Comparison of ENCODE assay signal across 19 cellular contexts in genomic region chr4:41609851-41610250, GRCh38.
"Had no signal": no experiment of that assay in that cellular context is flagged by ENCODE, and none has a peak within 500 bp of the region (broad histone marks: within the 10 kb centered on the region; RNA-seq: fewer than 3 reads in every experiment).

No MANE protein-coding gene starts in this region.

- H3K4me3 ChIP-seq: dorsolateral prefrontal cortex, heart right ventricle, neural progenitor cell, pancreas, prostate gland, right lobe of liver, testis, tibial nerve had no signal

- H3K4me1 ChIP-seq: pancreas, prostate gland had no signal

- H3K27me3 ChIP-seq: dorsolateral prefrontal cortex, heart right ventricle, pancreas, right lobe of liver, testis, tibial nerve had no signal

- H3K4me2 ChIP-seq: neural progenitor cell had no signal

- DNase-seq: cortex of kidney; effector CD8-positive, alpha-beta T cell; foreskin melanocyte; heart right ventricle; kidney glomerular epithelial cell; mammary epithelial cell; occipital lobe; pancreas; retina; right lobe of liver; stimulated activated CD4-positive, alpha-beta T cell treated with anti-CD3 and anti-CD28 coated beads, Interleukin-4, amount 100 ng/mL, for 1 hour; testis had no signal

- H3K9me3 ChIP-seq: heart right ventricle, pancreas, prostate gland, right lobe of liver, testis, tibial nerve had no signal

- ATAC-seq: heart right ventricle; natural killer cell treated with Interleukin-12 subunit alpha and Interleukin-12 subunit beta and Interleukin-15 and Interleukin-18, amount 100 ng/mL, for 72 hours; pancreas; right lobe of liver; stimulated activated memory B cell treated with anti-CD40 and anti-IgM and Interleukin-4, amounts not matched to agents 10 μg/mL and 1 μg/mL and 100 μg/mL, for 72 hours had no signal

- FAIRE-seq: islet of Langerhans, pancreas had no signal

- H2AFZ ChIP-seq: neural progenitor cell had no signal

- H3K36me3 ChIP-seq: neural progenitor cell, pancreas, prostate gland, right lobe of liver, tibial nerve had no signal

- H3K27ac ChIP-seq: neural progenitor cell, pancreas, prostate gland, right lobe of liver, testis, tibial nerve had no signal
